Comparison of ENCODE assay signal across 1 cellular context in genomic region chr12:52175411-52176350, GRCh38.
TF ChIP-seq lines count a peak whose summit lies in the region.

No MANE protein-coding gene starts in this region.

TF ChIP-seq in GM12878, 131 proteins besides CTCF, POLR2A, EP300 and RAD21:
- peak in 1 of 2 experiments; percentile 48; a peak in 2 of 4 replicates for TF ChIP-seq BHLHE40 (IDR thresholded peaks at IDR 0.05; ENCODE audit: borderline replicate concordance in 1 of 2, low read depth in 2 of 2, low read length in 1 of 2)
- no peak for TF ChIP-seq FOXM1 (IDR thresholded peaks at IDR 0.05; ENCODE audit: low read depth, low read length)
- TF ChIP-seq ZBTB11 (CRISPR knock-in tag; IDR thresholded peaks at IDR 0.05), result no peak
- TF ChIP-seq ZNF687 (IDR thresholded peaks at IDR 0.05), result no peak
- no peak for TF ChIP-seq KDM1A (IDR thresholded peaks at IDR 0.05; ENCODE audit: borderline replicate concordance)
- peak; percentile 38; the same call in 1 of the 2 replicates for TF ChIP-seq IKZF1 (conservative IDR thresholded peaks at IDR 0.05)
- peak; percentile 52; the same call in 1 of the 2 replicates for TF ChIP-seq PKNOX1 (IDR thresholded peaks at IDR 0.05)
- 0 out of 2 replicates have a peak, but pooled peaks have one; percentile 18 for TF ChIP-seq YY1 (IDR thresholded peaks at IDR 0.05; ENCODE audit: low read depth, low read length)
